11 cellular contexts compared by ENCODE assay signal in genomic region chr11:73315288-73316020, GRCh38. TPM values are rescaled to one million over a fixed set of nuclear protein-coding genes. Genes with fewer than 3 reads are reported as not detected.
DNase-seq lines count a peak whose midpoint lies in the region; ATAC-seq and TF ChIP-seq lines count a peak whose summit lies in the region.
"Had no signal": no experiment of that assay in that cellular context is flagged by ENCODE, and none has a peak within 500 bp of the region (broad histone marks: within the 10 kb centered on the region; RNA-seq: fewer than 3 reads in every experiment).

No MANE protein-coding gene starts in this region.

- H3K4me1 Mint-ChIP-seq in neural crest cell (peaks cover 63% of the 10 kb centered on the region), T-cell (peaks cover 3 to 11% (median 3%) of the 10 kb centered on the region in 3 donors)

- H3K9me3 Mint-ChIP-seq in neural crest cell (no peaks in the 10 kb centered on the region), T-cell (no peaks in the 10 kb centered on the region)
- H3K9me3 Mint-ChIP-seq: activated T-helper 1 cell treated with anti-CD3 and anti-CD28 coated beads, Interleukin-12 subunit alpha, Interleukin-12 subunit beta, Interleukin-2, Interleukin-4 antibody, amounts not matched to agents 30 ng/mL and 10 ng/mL and 1 ng/mL, durations not matched to agents 14 hours and 24 hours and 36 hours had no signal

- no peak for TF ChIP-seq CTCF in cardiac muscle cell (IDR thresholded peaks at IDR 0.05; ENCODE audit: low read depth, low read length)
- no peak for TF ChIP-seq CTCF in neural crest cell (conservative IDR thresholded peaks at IDR 0.05)
- TF ChIP-seq CTCF in vagina (IDR thresholded peaks at IDR 0.05), result no peak

- POLR2A ChIA-PET in T-cell (lab: Charles Lee), result no interaction called here

- H3K36me3 ChIP-seq in cardiac muscle cell (no peaks in the 10 kb centered on the region), duodenal mucosa (ENCODE audit: control insufficient read depth in 1 of 2, insufficient read depth in 2 of 2, low read length in 2 of 2) (no peaks in the 10 kb centered on the region), vagina (no peaks in the 10 kb centered on the region)

- no peak for DNase-seq in cardiac muscle cell (ENCODE audit: low read depth in 1 of 2, low spot score in 1 of 2)
- DNase-seq in cardiac septum (ENCODE audit: low spot score), result no peak
- no peak for DNase-seq in neural crest cell (ENCODE audit: low read depth, low spot score)
- no peak for DNase-seq in vagina (ENCODE audit: extremely low spot score in 2 of 2)
- DNase-seq in T-cell, result no peak
- DNase-seq in activated effector memory CD4-positive, alpha-beta T cell treated with Interleukin-2 at 50 U/mL for 16 hours, result no peak
- no peak for DNase-seq in activated naive CD4-positive, alpha-beta T cell treated with anti-CD3 and anti-CD28 coated beads, Interleukin-2, amount 50 U/mL, for 16 hours

- CTCF ChIA-PET in T-cell (lab: Charles Lee), result interaction anchor here in 1 of 2 donors (0.6 kb wide), 1 partner anchor 333 kb away, joined by 3 read pairs; no protein-coding TSS in a partner anchor

- peak overlapping the region; percentile 97 for H3K27ac ChIP-seq in cardiac muscle cell
- H3K27ac ChIP-seq in duodenal mucosa (ENCODE audit: low read depth, low read length), result peak overlapping the region; percentile 70
- H3K27ac ChIP-seq in vagina, result peak overlapping the region; percentile 98
- H3K27ac ChIP-seq: A549, parathyroid adenoma had no signal

- H3K4me1 ChIP-seq in cardiac muscle cell (ENCODE audit: low read depth) (peaks cover 50% of the 10 kb centered on the region), duodenal mucosa (ENCODE audit: control insufficient read depth in 1 of 2, insufficient read depth in 2 of 2, low read length in 2 of 2) (peaks cover 15 to 16% of the 10 kb centered on the region in 2 donors), vagina (peaks cover 98% of the 10 kb centered on the region)

- no peaks in the 10 kb centered on the region for H3K27me3 ChIP-seq in cardiac muscle cell
- no peaks in the 10 kb centered on the region for H3K27me3 ChIP-seq in duodenal mucosa (ENCODE audit: control insufficient read depth in 1 of 2, insufficient read depth in 2 of 2, low read length in 2 of 2)
- H3K27me3 ChIP-seq in vagina, result no peaks in the 10 kb centered on the region

- H3K36me3 Mint-ChIP-seq in neural crest cell (ENCODE audit: low read depth) (peaks cover 3% of the 10 kb centered on the region), T-cell (no peaks in the 10 kb centered on the region)

- no peak overlapping the region for H3K27ac Mint-ChIP-seq in neural crest cell (ENCODE audit: unreplicated experiment)
- no peak overlapping the region for H3K27ac Mint-ChIP-seq in T-cell
- H3K27ac Mint-ChIP-seq: activated T-helper 1 cell treated with anti-CD3 and anti-CD28 coated beads, Interleukin-12 subunit alpha, Interleukin-12 subunit beta, Interleukin-2, Interleukin-4 antibody, amounts not matched to agents 30 ng/mL and 10 ng/mL and 1 ng/mL, durations not matched to agents 14 hours and 24 hours and 36 hours had no signal

- H3K27me3 Mint-ChIP-seq in neural crest cell (ENCODE audit: low read depth) (no peaks in the 10 kb centered on the region), T-cell (peaks cover 0 to 4% of the 10 kb centered on the region in 2 donors)

- H3K4me3 Mint-ChIP-seq in neural crest cell, result peak overlapping the region; percentile 47
- H3K4me3 Mint-ChIP-seq in T-cell, result no peak overlapping the region
- H3K4me3 Mint-ChIP-seq: activated T-helper 1 cell treated with anti-CD3 and anti-CD28 coated beads, Interleukin-12 subunit alpha, Interleukin-12 subunit beta, Interleukin-2, Interleukin-4 antibody, amounts not matched to agents 30 ng/mL and 10 ng/mL and 1 ng/mL, durations not matched to agents 14 hours and 24 hours and 36 hours had no signal

- no peak for TF ChIP-seq POLR2A in vagina (IDR thresholded peaks at IDR 0.05)

- no peak for ATAC-seq in T-cell (replicated peaks in 1 of 4)

- intact Hi-C loops in cardiac septum (cut with DNase I) (no loop called here), vagina (cut with DNase I) (no loop called here)

- no peak overlapping the region for H3K9ac ChIP-seq in duodenal mucosa (ENCODE audit: low read depth in 1 of 2, low read length in 2 of 2)
- H3K9ac ChIP-seq: parathyroid adenoma had no signal

- H3K9me3 ChIP-seq in cardiac muscle cell (ENCODE audit: low read depth) (no peaks in the 10 kb centered on the region), duodenal mucosa (ENCODE audit: control insufficient read depth in 1 of 2, low read length in 2 of 2) (no peaks in the 10 kb centered on the region), vagina (no peaks in the 10 kb centered on the region)
- H3K9me3 ChIP-seq: A549 had no signal

- no peak overlapping the region for H3K4me3 ChIP-seq in cardiac muscle cell
- H3K4me3 ChIP-seq in duodenal mucosa (ENCODE audit: low read depth in 1 of 2, low read length in 2 of 2), result no peak overlapping the region
- H3K4me3 ChIP-seq in vagina, result no peak overlapping the region
- H3K4me3 ChIP-seq: A549 had no signal

RNA-seq across cellular contexts. Expression of gene ARHGEF17, which starts 7.4 kb away (rescaled TPM):
- total RNA-seq in cardiac muscle cell (37.2 and 60.3 TPM in 2 replicates), cardiac septum (82.6 TPM), neural crest cell (51.3 and 55.7 TPM in 2 replicates), vagina (32.9 TPM), T-cell (1 to 10 TPM in 1 of 5 donors, under 1 TPM in 4; 0.23 to 1.0 (median 0.49) TPM)
- polyA plus RNA-seq in cardiac muscle cell, result 26.5 and 33.5 TPM in 2 replicates

RNA-seq across cellular contexts. Expression of gene P2RY6, which starts 43.3 kb away (rescaled TPM):
- total RNA-seq in cardiac muscle cell (0.07 and 0.39 TPM in 2 replicates), cardiac septum (6.9 TPM), neural crest cell (not detected in 2 replicates), vagina (2.0 TPM), T-cell (1 to 10 TPM in 1 of 5 donors, not detected in 4; 1.4 TPM)
- polyA plus RNA-seq in cardiac muscle cell, result not detected in 2 replicates
- total RNA-seq: activated T-helper 1 cell treated with anti-CD3 and anti-CD28 coated beads, Interleukin-12 subunit alpha, Interleukin-12 subunit beta, Interleukin-2, Interleukin-4 antibody, amounts not matched to agents 30 ng/mL and 10 ng/mL and 1 ng/mL, durations not matched to agents 14 hours and 24 hours and 36 hours had no signal

Comparison
In these comparisons a context has a peak if more than half of its experiments do, and no peak if none do; other contexts are left out.
1. RNA of gene ARHGEF17, which starts 7.4 kb away (total RNA-seq): 82.6 TPM in cardiac septum (single experiment), 37.2 to 60.3 TPM in cardiac muscle cell, 51.3 to 55.7 TPM in neural crest cell and 32.9 TPM in vagina (single experiment); 0.23 to 1.0 TPM in T-cell; every median in the first group is over 10 times any median in the second.
2. Peak in every context shown above with its lines, with median percentiles within 50 percentile points of each other: H3K27ac ChIP-seq.